In the genomic region with DNA sequence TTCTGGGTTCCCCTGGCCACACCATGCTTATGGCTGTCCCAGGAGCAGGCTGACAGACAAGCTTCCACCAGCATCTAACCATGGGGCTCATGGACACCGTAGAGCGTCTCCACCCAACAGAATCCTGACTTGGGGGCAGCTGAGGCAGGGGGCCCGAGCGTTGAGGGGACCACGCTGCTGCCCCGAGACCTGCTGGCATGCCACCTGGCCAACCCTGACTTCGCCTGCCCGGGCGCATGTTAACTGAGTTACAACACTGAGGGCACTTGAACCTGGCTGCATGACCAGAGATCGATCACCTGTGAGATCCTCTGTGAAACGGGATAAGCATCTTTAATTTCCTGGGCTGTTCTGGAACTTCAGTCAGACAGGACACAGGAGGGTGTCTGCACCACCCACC, we compare ENCODE assay signal across 8 cellular contexts. TPM values are rescaled to one million over a fixed set of nuclear protein-coding genes. Genes with fewer than 3 reads are reported as not detected.
DNase-seq lines count a peak whose midpoint lies in the region; ATAC-seq and TF ChIP-seq lines count a peak whose summit lies in the region.

No MANE protein-coding gene starts in this region.

- peak overlapping the region; percentile 16 to 75 (median 53) for H3K27ac Mint-ChIP-seq in IgD-negative memory B cell
- peak overlapping the region; percentile 61 for H3K27ac Mint-ChIP-seq in nephron progenitor cell

- H3K36me3 Mint-ChIP-seq in IgD-negative memory B cell (peaks cover 4% of the 10 kb centered on the region), nephron progenitor cell (ENCODE audit: low read depth) (peaks cover 26% of the 10 kb centered on the region)

- peaks cover 64% of the 10 kb centered on the region for H3K4me1 ChIP-seq in A673 (ENCODE audit: insufficient read depth, low read length, poor library complexity, severe bottlenecking)

- H3K27me3 Mint-ChIP-seq in IgD-negative memory B cell: no peaks in the 10 kb centered on the region
- no peaks in the 10 kb centered on the region for H3K27me3 Mint-ChIP-seq in nephron progenitor cell (ENCODE audit: low read depth, poor library complexity)

- H3K27ac ChIP-seq in A673 (ENCODE audit: low read depth, low read length, poor library complexity, severe bottlenecking): peak overlapping the region; percentile 91

- no TSS peak for BruUV-seq in A673 (replicated peaks; lab: Mats Ljungman, UMichigan)

- H3K4me3 ChIP-seq in A673 (ENCODE audit: low read depth, low read length, poor library complexity, severe bottlenecking): no peak overlapping the region

- peaks cover 21 to 29% (median 28%) of the 10 kb centered on the region in 3 donors for H3K4me1 Mint-ChIP-seq in IgD-negative memory B cell
- peaks cover 43% of the 10 kb centered on the region for H3K4me1 Mint-ChIP-seq in nephron progenitor cell

- peaks cover 42% of the 10 kb centered on the region for H3K36me3 ChIP-seq in A673 (ENCODE audit: insufficient read depth, low read length, poor library complexity, severe bottlenecking)

- no peaks in the 10 kb centered on the region for H3K9me3 ChIP-seq in A673 (ENCODE audit: low read depth, low read length, poor library complexity, severe bottlenecking)

- H3K4me3 Mint-ChIP-seq in IgD-negative memory B cell (peak overlapping the region; percentile 68 to 89 (median 82)), nephron progenitor cell (peak overlapping the region; percentile 88)

- ATAC-seq in GM18909 (IDR thresholded peaks at IDR 0.05; ENCODE audit: poor library complexity, unreplicated experiment): no peak
- no peak for ATAC-seq in GM18502 (IDR thresholded peaks at IDR 0.05; ENCODE audit: poor library complexity, unreplicated experiment)

- H3K9me3 Mint-ChIP-seq in IgD-negative memory B cell (no peaks in the 10 kb centered on the region), nephron progenitor cell (no peaks in the 10 kb centered on the region)

- DNase-seq in A673 (ENCODE audit: low spot score): no peak
- DNase-seq in dermis blood vessel endothelial cell: peak; percentile 29
- no peak for DNase-seq in nephron progenitor cell
- DNase-seq in hypothalamus (lab: John Stamatoyannopoulos, UW): no peak
- no peak for DNase-seq in globus pallidus (ENCODE audit: low spot score)

- POLR2A ChIA-PET in A673 (lab: Charles Lee; ENCODE audit: low non-redundant PET): no interaction called here

- no peaks in the 10 kb centered on the region for H3K27me3 ChIP-seq in A673 (replicated peaks; ENCODE audit: insufficient read depth, low read depth, low read length, poor library complexity)

- CTCF ChIA-PET in A673 (lab: Charles Lee): interaction anchor here (1.1 to 3.2 kb wide), 5 partner anchors 9 to 226 kb away, joined by 3 to 11 read pairs (median 4); a partner anchor contains a TSS

- intact Hi-C loops in A673 (cut with micrococcal nuclease; ENCODE audit: unreplicated experiment): loop anchor here (1.0 kb wide), 1 partner anchor 226 kb away; no protein-coding TSS in a partner anchor

- TF ChIP-seq CTCF in A673 (conservative IDR thresholded peaks at IDR 0.05; ENCODE audit: low read depth, low read length) (no peak), nephron progenitor cell (IDR thresholded peaks at IDR 0.05) (no peak)

RNA-seq across cellular contexts. Expression of a gene that starts 13.7 kb away (rescaled TPM):
- total RNA-seq in A673 (2021) (85.9 and 101 TPM in 2 replicates), dermis blood vessel endothelial cell (195 and 382 TPM in 2 replicates)
- 9.6 TPM for polyA plus RNA-seq in IgD-negative memory B cell

RNA-seq across cellular contexts. Expression of a gene that starts 43.7 kb away (rescaled TPM):
- 60.2 and 60.4 TPM in 2 replicates for total RNA-seq in A673 (2021)
- 22.7 TPM for polyA plus RNA-seq in IgD-negative memory B cell
- 24.4 and 29.6 TPM in 2 replicates for total RNA-seq in dermis blood vessel endothelial cell
